7 cellular contexts compared by ENCODE assay signal in the genomic region with DNA sequence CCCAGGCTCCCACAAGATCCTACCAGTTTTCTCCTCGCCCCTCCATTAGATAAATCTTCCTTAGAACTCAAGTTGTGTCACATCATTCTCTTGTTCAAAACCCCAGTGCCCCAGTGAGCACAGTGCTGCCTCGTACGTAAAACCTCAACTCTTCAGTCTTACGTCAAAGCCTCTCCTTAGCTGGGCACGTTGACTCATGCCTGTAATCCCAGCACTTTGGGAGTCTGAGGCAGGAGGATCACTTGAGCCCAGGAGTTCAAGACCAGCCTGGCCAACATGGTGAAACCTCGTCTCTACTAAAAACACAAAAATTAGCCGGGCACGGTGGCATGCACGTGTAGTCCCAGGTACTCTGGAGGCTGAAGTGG. TPM values are rescaled to one million over a fixed set of nuclear protein-coding genes. Genes with fewer than 3 reads are reported as not detected.
DNase-seq lines count a peak whose midpoint lies in the region; ATAC-seq and TF ChIP-seq lines count a peak whose summit lies in the region.
"Not testable (repeated sequence)": the region's sequence is repeated elsewhere in the genome, so short reads cannot be mapped to it uniquely, and the experiment has no call there.

No MANE protein-coding gene starts in this region.

- H3K4me1 ChIP-seq in BLaER1: peaks cover 100% of the 10 kb centered on the region
- not testable (repeated sequence) for H3K4me1 ChIP-seq in OCI-LY7 (ENCODE audit: insufficient read depth, low read length, poor library complexity, severe bottlenecking)

- not testable (repeated sequence) for DNase-seq in OCI-LY7 (ENCODE audit: low spot score); activated T-cell treated with anti-CD3 and anti-CD28 coated beads, Interleukin-2, amount 50 U/mL, for 72 hours; endothelial cell (ENCODE audit: low spot score); stimulated activated effector memory CD8-positive, alpha-beta T cell treated with anti-CD3 and anti-CD28 coated beads, Interleukin-12 subunit alpha, Interleukin-12 subunit beta, amount 100 ng/mL, for 72 hours (ENCODE audit: low spot score in 2 of 2)

- H3K79me2 ChIP-seq in OCI-LY7 (ENCODE audit: insufficient read depth, low read depth, low read length): not testable (repeated sequence)

- H3K9me2 ChIP-seq in OCI-LY7 (ENCODE audit: insufficient read depth, low read length): not testable (repeated sequence)

- peaks cover 39% of the 10 kb centered on the region for H3K4me1 Mint-ChIP-seq in activated T-cell treated with anti-CD3 and anti-CD28 coated beads, Interleukin-2, amount 50 U/mL, for 72 hours (ENCODE audit: low read depth)
- peaks cover 20% of the 10 kb centered on the region for H3K4me1 Mint-ChIP-seq in endothelial cell (ENCODE audit: unreplicated experiment)
- H3K4me1 Mint-ChIP-seq in nephron: peaks cover 27% of the 10 kb centered on the region
- H3K4me1 Mint-ChIP-seq in stimulated activated effector memory CD8-positive, alpha-beta T cell treated with anti-CD3 and anti-CD28 coated beads, Interleukin-12 subunit alpha, Interleukin-12 subunit beta, amount 100 ng/mL, for 72 hours: peaks cover 22% of the 10 kb centered on the region

- H3K36me3 Mint-ChIP-seq in activated T-cell treated with anti-CD3 and anti-CD28 coated beads, Interleukin-2, amount 50 U/mL, for 72 hours (ENCODE audit: insufficient read depth in 2 of 2); endothelial cell (ENCODE audit: low read depth, unreplicated experiment); nephron (ENCODE audit: low read depth); stimulated activated effector memory CD8-positive, alpha-beta T cell treated with anti-CD3 and anti-CD28 coated beads, Interleukin-12 subunit alpha, Interleukin-12 subunit beta, amount 100 ng/mL, for 72 hours: not testable (repeated sequence)

- peak in 1 of 2 donors; percentile 60 for ATAC-seq in activated T-cell treated with anti-CD3 and anti-CD28 coated beads, Interleukin-2, amount 50 U/mL, for 72 hours (replicated peaks in 1 of 2)
- ATAC-seq in stimulated activated effector memory CD8-positive, alpha-beta T cell treated with anti-CD3 and anti-CD28 coated beads, Interleukin-12 subunit alpha, Interleukin-12 subunit beta, amount 100 ng/mL, for 72 hours: not testable (repeated sequence)

- TF ChIP-seq CTCF in OCI-LY7 (conservative IDR thresholded peaks at IDR 0.05; ENCODE audit: low read length); endothelial cell (IDR thresholded peaks at IDR 0.05; ENCODE audit: unreplicated experiment); nephron (IDR thresholded peaks at IDR 0.05; ENCODE audit: unreplicated experiment in 3 of 3): not testable (repeated sequence)

- not testable (repeated sequence) for H3K36me3 ChIP-seq in BLaER1; KOPT-K1 (ENCODE audit: insufficient read depth, low read length); OCI-LY7 (ENCODE audit: insufficient read depth, low read length)

- not testable (repeated sequence) for H3K27ac Mint-ChIP-seq in activated T-cell treated with anti-CD3 and anti-CD28 coated beads, Interleukin-2, amount 50 U/mL, for 72 hours
- H3K27ac Mint-ChIP-seq in endothelial cell (ENCODE audit: unreplicated experiment): peak overlapping the region; percentile 20
- peak overlapping the region; percentile 61 to 84 (median 67) for H3K27ac Mint-ChIP-seq in nephron
- peak overlapping the region; percentile 33 for H3K27ac Mint-ChIP-seq in stimulated activated effector memory CD8-positive, alpha-beta T cell treated with anti-CD3 and anti-CD28 coated beads, Interleukin-12 subunit alpha, Interleukin-12 subunit beta, amount 100 ng/mL, for 72 hours

- BruUV-seq in OCI-LY7 (replicated peaks; lab: Mats Ljungman, UMichigan): not testable (repeated sequence)

- intact Hi-C loops in OCI-LY7 (cut with micrococcal nuclease; ENCODE audit: unreplicated experiment): not testable (repeated sequence)

- H3K9ac ChIP-seq in BLaER1: peak overlapping the region; percentile 42; the same call in 1 of the 2 replicates

- not testable (repeated sequence) for H3K4me3 ChIP-seq in BLaER1; OCI-LY7 (ENCODE audit: low read depth, low read length, poor library complexity, severe bottlenecking)

- H3K27ac ChIP-seq in BLaER1 (peak overlapping the region; percentile 76), KOPT-K1 (ENCODE audit: low read depth, low read length, poor library complexity, severe bottlenecking) (peak overlapping the region; percentile 16)
- H3K27ac ChIP-seq in OCI-LY7 (ENCODE audit: low read depth, low read length, poor library complexity, severe bottlenecking): not testable (repeated sequence)

- POLR2A ChIA-PET in OCI-LY7 (lab: Charles Lee): interaction anchor here (1.0 kb wide), 1 partner anchor 118 kb away, joined by 4 read pairs; no protein-coding TSS in a partner anchor

- H3K27me3 Mint-ChIP-seq in activated T-cell treated with anti-CD3 and anti-CD28 coated beads, Interleukin-2, amount 50 U/mL, for 72 hours (ENCODE audit: low read depth); endothelial cell (ENCODE audit: unreplicated experiment); nephron (ENCODE audit: low read depth): not testable (repeated sequence)

- H3K4me3 Mint-ChIP-seq in activated T-cell treated with anti-CD3 and anti-CD28 coated beads, Interleukin-2, amount 50 U/mL, for 72 hours: peak overlapping the region; percentile 28 to 29
- H3K4me3 Mint-ChIP-seq in endothelial cell (ENCODE audit: unreplicated experiment); stimulated activated effector memory CD8-positive, alpha-beta T cell treated with anti-CD3 and anti-CD28 coated beads, Interleukin-12 subunit alpha, Interleukin-12 subunit beta, amount 100 ng/mL, for 72 hours: not testable (repeated sequence)
- H3K4me3 Mint-ChIP-seq in nephron: peak overlapping the region in 1 of 3 experiments; percentile 36

- H3K27me3 ChIP-seq in BLaER1: not testable (repeated sequence)

- not testable (repeated sequence) for H4K20me1 ChIP-seq in BLaER1; OCI-LY7 (ENCODE audit: insufficient read depth, low read length)

- peak overlapping the region; percentile 83 for H3K4me2 ChIP-seq in BLaER1
- not testable (repeated sequence) for H3K4me2 ChIP-seq in OCI-LY7 (ENCODE audit: low read length)

- H3K9me3 ChIP-seq in BLaER1; KOPT-K1 (ENCODE audit: insufficient read depth, low read length, poor library complexity, severe bottlenecking); OCI-LY7 (ENCODE audit: low read length): not testable (repeated sequence)

- H3K9me3 Mint-ChIP-seq in activated T-cell treated with anti-CD3 and anti-CD28 coated beads, Interleukin-2, amount 50 U/mL, for 72 hours; endothelial cell (ENCODE audit: unreplicated experiment); nephron; stimulated activated effector memory CD8-positive, alpha-beta T cell treated with anti-CD3 and anti-CD28 coated beads, Interleukin-12 subunit alpha, Interleukin-12 subunit beta, amount 100 ng/mL, for 72 hours: not testable (repeated sequence)

- CTCF ChIA-PET in OCI-LY7 (lab: Charles Lee; ENCODE audit: unreplicated experiment): not testable (repeated sequence)

- H2AFZ ChIP-seq in OCI-LY7 (ENCODE audit: low read length): peak overlapping the region; percentile 36; the same call in 1 of the 2 replicates

RNA-seq across cellular contexts. Expression of a gene that starts 52.3 kb away (rescaled TPM):
- 208 and 216 TPM in 2 replicates for total RNA-seq in OCI-LY7 (2014; rRNA removed; shearing (Covaris generic))
- total RNA-seq in OCI-LY7 (2022) (249 and 267 TPM in 2 replicates), endothelial cell (ENCODE audit: unreplicated experiment) (160 TPM)
- total RNA-seq in activated T-cell treated with anti-CD3 and anti-CD28 coated beads, Interleukin-2, amount 50 U/mL, for 72 hours: 100 to 1,000 TPM; 325 to 349 TPM
